ENCODE assay signal across 8 cellular contexts in genomic region chr12:6960291-6961277, GRCh38. TPM values are rescaled to one million over a fixed set of nuclear protein-coding genes. Genes with fewer than 3 reads are reported as not detected.
DNase-seq lines count a peak whose midpoint lies in the region; ATAC-seq, FAIRE-seq and TF ChIP-seq lines count a peak whose summit lies in the region.

No MANE protein-coding gene starts in this region.

- H3K79me2 ChIP-seq in keratinocyte (ENCODE audit: control insufficient read depth, insufficient read depth, low read length), result peaks cover 28% of the 10 kb centered on the region

- intact Hi-C loops in activated T-helper 1 cell treated with anti-CD3 and anti-CD28 coated beads, Interleukin-12 subunit alpha, Interleukin-12 subunit beta, Interleukin-2, Interleukin-4 antibody, amounts not matched to agents 30 ng/mL and 10 ng/mL and 1 ng/mL, durations not matched to agents 14 hours and 24 hours and 36 hours (cut with micrococcal nuclease), result loop anchor here (1.0 to 2.0 kb wide), 6 partner anchors 7 to 88 kb away; partner anchors contain the start of genes C12orf57, EMG1, LPCAT3 and PHB2
- intact Hi-C loops in upper lobe of right lung (cut with DNase I), result loop anchor here (10.0 kb wide), 1 partner anchor 154 kb away; no protein-coding TSS in a partner anchor

- ATAC-seq in upper lobe of right lung, result no peak

- dilution Hi-C loops in keratinocyte (cut with MboI; ENCODE audit: extremely low pct_ligation_motif_present, low sequenced_read_pairs), result no loop called here

- TF ChIP-seq CTCF in GM06990 (IDR thresholded peaks at IDR 0.05; ENCODE audit: insufficient read depth, low read length, poor library complexity, severe bottlenecking) (peak; percentile 45), keratinocyte (optimal IDR thresholded peaks at IDR 0.05 in 1 of 3, IDR thresholded peaks at IDR 0.05 in 1 of 3, conservative IDR thresholded peaks at IDR 0.05 in 1 of 3; ENCODE audit: extremely low read depth in 1 of 3, insufficient read depth in 2 of 3, low read length in 3 of 3) (no peak), upper lobe of right lung (IDR thresholded peaks at IDR 0.05) (peak; percentile 9)

- peaks cover 7% of the 10 kb centered on the region for H4K20me1 ChIP-seq in keratinocyte (ENCODE audit: control insufficient read depth, extremely low read depth, insufficient read depth, low read length)

- no peaks in the 10 kb centered on the region for H3K27me3 Mint-ChIP-seq in IgD-negative memory B cell
- no peaks in the 10 kb centered on the region for H3K27me3 Mint-ChIP-seq in activated T-helper 1 cell treated with anti-CD3 and anti-CD28 coated beads, Interleukin-12 subunit alpha, Interleukin-12 subunit beta, Interleukin-2, Interleukin-4 antibody, amounts not matched to agents 30 ng/mL and 10 ng/mL and 1 ng/mL, durations not matched to agents 14 hours and 24 hours and 36 hours (ENCODE audit: insufficient read depth)

- H2AFZ ChIP-seq in keratinocyte (ENCODE audit: control insufficient read depth, low read length), result peak overlapping the region; percentile 93

- CTCF ChIA-PET in HEK293T (lab: Yijun Ruan, JAX), result interaction anchor here (0.6 to 2.7 kb wide), 10 partner anchors 15 to 152 kb away, joined by 3 to 47 read pairs (median 4); partner anchors contain the start of genes C12orf57, LPCAT3, RNU7-1 and SPSB2

- H3K4me1 ChIP-seq in keratinocyte (ENCODE audit: control insufficient read depth, extremely low read depth, insufficient read depth, low read length) (peaks cover 49% of the 10 kb centered on the region), upper lobe of right lung (peaks cover 67% of the 10 kb centered on the region)

- H3K36me3 ChIP-seq in GM06990 (ENCODE audit: control insufficient read depth, insufficient read depth, low read length) (peaks cover 51% of the 10 kb centered on the region), keratinocyte (ENCODE audit: control insufficient read depth in 2 of 2, extremely low read depth in 1 of 2, insufficient read depth in 2 of 2, low read length in 2 of 2) (peaks cover 6 to 16% of the 10 kb centered on the region in 2 experiments), upper lobe of right lung (peaks cover 5% of the 10 kb centered on the region)

- H3K27me3 ChIP-seq in GM06990 (replicated peaks; ENCODE audit: control insufficient read depth, insufficient read depth, low read length), result no peaks in the 10 kb centered on the region
- H3K27me3 ChIP-seq in keratinocyte (ENCODE audit: control insufficient read depth, extremely low read depth, insufficient read depth, low read length), result no peaks in the 10 kb centered on the region
- no peaks in the 10 kb centered on the region for H3K27me3 ChIP-seq in upper lobe of right lung

- H3K9me3 ChIP-seq in keratinocyte (ENCODE audit: control insufficient read depth, low read depth, low read length) (no peaks in the 10 kb centered on the region), upper lobe of right lung (no peaks in the 10 kb centered on the region)

- H3K4me3 ChIP-seq in GM06990 (replicated peaks; ENCODE audit: low read depth, low read length) (no peak overlapping the region; the same call in 1 of the 2 replicates), keratinocyte (ENCODE audit: control insufficient read depth in 2 of 3, extremely low read depth in 1 of 3, insufficient read depth in 2 of 3, low read depth in 1 of 3, low read length in 3 of 3) (no peak overlapping the region), upper lobe of right lung (peak overlapping the region; percentile 46)

- H3K9ac ChIP-seq in keratinocyte (ENCODE audit: control insufficient read depth, extremely low read depth, insufficient read depth, low read length), result peak overlapping the region; percentile 99

- H3K9me1 ChIP-seq in keratinocyte (ENCODE audit: control insufficient read depth, extremely low read depth, insufficient read depth, low read length), result no peaks in the 10 kb centered on the region

- H3K4me3 Mint-ChIP-seq in IgD-negative memory B cell, result peak overlapping the region; percentile 76 to 95 (median 86)
- peak overlapping the region; percentile 82 for H3K4me3 Mint-ChIP-seq in activated T-helper 1 cell treated with anti-CD3 and anti-CD28 coated beads, Interleukin-12 subunit alpha, Interleukin-12 subunit beta, Interleukin-2, Interleukin-4 antibody, amounts not matched to agents 30 ng/mL and 10 ng/mL and 1 ng/mL, durations not matched to agents 14 hours and 24 hours and 36 hours

- peaks cover 48 to 69% (median 68%) of the 10 kb centered on the region in 3 donors for H3K4me1 Mint-ChIP-seq in IgD-negative memory B cell
- H3K4me1 Mint-ChIP-seq in activated T-helper 1 cell treated with anti-CD3 and anti-CD28 coated beads, Interleukin-12 subunit alpha, Interleukin-12 subunit beta, Interleukin-2, Interleukin-4 antibody, amounts not matched to agents 30 ng/mL and 10 ng/mL and 1 ng/mL, durations not matched to agents 14 hours and 24 hours and 36 hours (ENCODE audit: low read depth), result peaks cover 76% of the 10 kb centered on the region

- H3K9me3 Mint-ChIP-seq in IgD-negative memory B cell, result no peaks in the 10 kb centered on the region
- H3K9me3 Mint-ChIP-seq in activated T-helper 1 cell treated with anti-CD3 and anti-CD28 coated beads, Interleukin-12 subunit alpha, Interleukin-12 subunit beta, Interleukin-2, Interleukin-4 antibody, amounts not matched to agents 30 ng/mL and 10 ng/mL and 1 ng/mL, durations not matched to agents 14 hours and 24 hours and 36 hours, result no peaks in the 10 kb centered on the region

- peaks cover 13% of the 10 kb centered on the region for H3K36me3 Mint-ChIP-seq in IgD-negative memory B cell
- H3K36me3 Mint-ChIP-seq in activated T-helper 1 cell treated with anti-CD3 and anti-CD28 coated beads, Interleukin-12 subunit alpha, Interleukin-12 subunit beta, Interleukin-2, Interleukin-4 antibody, amounts not matched to agents 30 ng/mL and 10 ng/mL and 1 ng/mL, durations not matched to agents 14 hours and 24 hours and 36 hours (ENCODE audit: low read depth), result peaks cover 49% of the 10 kb centered on the region

- FAIRE-seq in keratinocyte (lab: Jason Lieb, UNC), result no peak

- H3K27ac Mint-ChIP-seq in IgD-negative memory B cell, result peak overlapping the region; percentile 93 to 99 (median 95)
- H3K27ac Mint-ChIP-seq in activated T-helper 1 cell treated with anti-CD3 and anti-CD28 coated beads, Interleukin-12 subunit alpha, Interleukin-12 subunit beta, Interleukin-2, Interleukin-4 antibody, amounts not matched to agents 30 ng/mL and 10 ng/mL and 1 ng/mL, durations not matched to agents 14 hours and 24 hours and 36 hours, result peak overlapping the region; percentile 98

- DNase-seq in GM06990 (ENCODE audit: extremely low read depth, insufficient read length), result peak; percentile 77
- DNase-seq in activated T-helper 1 cell treated with anti-CD3 and anti-CD28 coated beads, Interleukin-12 subunit alpha, Interleukin-12 subunit beta, Interleukin-2, Interleukin-4 antibody, amounts not matched to agents 30 ng/mL and 10 ng/mL and 1 ng/mL, durations not matched to agents 14 hours and 24 hours and 36 hours (ENCODE audit: low spot score), result peak; percentile 42
- no peak for DNase-seq in keratinocyte (ENCODE audit: low read depth, low spot score)
- DNase-seq in upper lobe of right lung, result peak; percentile 65
- no peak for DNase-seq in HEK293T (ENCODE audit: extremely low spot score)
- DNase-seq in NCI-H1105 (lab: John Stamatoyannopoulos, UW), result no peak
- DNase-seq in GOT3 (lab: John Stamatoyannopoulos, UW), result no peak

- peak overlapping the region; percentile 12 for H3K4me2 ChIP-seq in keratinocyte (ENCODE audit: control insufficient read depth, extremely low read depth, insufficient read depth, low read depth, low read length)

- H3K27ac ChIP-seq in keratinocyte (ENCODE audit: control insufficient read depth, insufficient read depth, low read length) (peak overlapping the region; percentile 95), upper lobe of right lung (peak overlapping the region; percentile 94)

- POLR2A ChIA-PET in HEK293T (lab: Yijun Ruan, JAX), result interaction anchor here (0.6 to 13.3 kb wide), 20 partner anchors 9 to 207 kb away, joined by 3 to 450 read pairs (median 6); partner anchors contain the start of genes C12orf57, CDCA3, LPCAT3 and MLF2

RNA-seq across cellular contexts. Expression of gene PTPN6, which starts 9.4 kb away (rescaled TPM):
- polyA plus RNA-seq in IgD-negative memory B cell, result 1,038 TPM
- total RNA-seq in activated T-helper 1 cell treated with anti-CD3 and anti-CD28 coated beads, Interleukin-12 subunit alpha, Interleukin-12 subunit beta, Interleukin-2, Interleukin-4 antibody, amounts not matched to agents 30 ng/mL and 10 ng/mL and 1 ng/mL, durations not matched to agents 14 hours and 24 hours and 36 hours, result 332 and 341 TPM in 2 replicates
- polyA plus RNA-seq in keratinocyte, result 18.7 to 21.0 TPM (median 19.7 TPM) in 3 replicates
- polyA plus RNA-seq in keratinocyte (2011; ENCODE audit: low read depth), result 29.9 TPM
- polyA plus RNA-seq in keratinocyte (2011; cell fraction: cytosol; rRNA removed), result 11.7 and 19.6 TPM in 2 replicates
- 28.5 and 37.9 TPM in 2 replicates for polyA plus RNA-seq in keratinocyte (2011; cell fraction: nucleus; rRNA removed)
- polyA plus RNA-seq in keratinocyte (2012; ENCODE audit: low replicate concordance), result 24.7 and 25.1 TPM in 2 replicates
- polyA minus RNA-seq in keratinocyte, result 14.2 to 34.8 TPM (median 17.7 TPM) in 3 replicates
- 23.8 TPM for polyA minus RNA-seq in keratinocyte (2011; cell fraction: cytosol; rRNA and poly(A)+ RNA removed)
- 5.6 and 10.3 TPM in 2 replicates for polyA minus RNA-seq in keratinocyte (2011; cell fraction: nucleus; rRNA and poly(A)+ RNA removed)
- total RNA-seq in upper lobe of right lung, result 154 TPM

RNA-seq across cellular contexts. Expression of gene PHB2, which starts 9.9 kb away (rescaled TPM):
- polyA plus RNA-seq in IgD-negative memory B cell (123 TPM), keratinocyte (225 to 270 TPM (median 244 TPM) in 3 replicates)
- 456 and 469 TPM in 2 replicates for total RNA-seq in activated T-helper 1 cell treated with anti-CD3 and anti-CD28 coated beads, Interleukin-12 subunit alpha, Interleukin-12 subunit beta, Interleukin-2, Interleukin-4 antibody, amounts not matched to agents 30 ng/mL and 10 ng/mL and 1 ng/mL, durations not matched to agents 14 hours and 24 hours and 36 hours
- polyA plus RNA-seq in keratinocyte (2011; ENCODE audit: low read depth), result 45.5 TPM
- 214 and 236 TPM in 2 replicates for polyA plus RNA-seq in keratinocyte (2011; cell fraction: cytosol; rRNA removed)
- 161 and 173 TPM in 2 replicates for polyA plus RNA-seq in keratinocyte (2011; cell fraction: nucleus; rRNA removed)
- polyA plus RNA-seq in keratinocyte (2012; ENCODE audit: low replicate concordance), result 97.6 and 161 TPM in 2 replicates
- 102 to 141 TPM (median 127 TPM) in 3 replicates for polyA minus RNA-seq in keratinocyte
- 116 TPM for polyA minus RNA-seq in keratinocyte (2011; cell fraction: cytosol; rRNA and poly(A)+ RNA removed)
- 52.7 and 53.3 TPM in 2 replicates for polyA minus RNA-seq in keratinocyte (2011; cell fraction: nucleus; rRNA and poly(A)+ RNA removed)
- total RNA-seq in upper lobe of right lung, result 126 TPM

RNA-seq across cellular contexts. Expression of gene EMG1, which starts 10.1 kb away (rescaled TPM):
- 62.0 TPM for polyA plus RNA-seq in IgD-negative memory B cell
- total RNA-seq in activated T-helper 1 cell treated with anti-CD3 and anti-CD28 coated beads, Interleukin-12 subunit alpha, Interleukin-12 subunit beta, Interleukin-2, Interleukin-4 antibody, amounts not matched to agents 30 ng/mL and 10 ng/mL and 1 ng/mL, durations not matched to agents 14 hours and 24 hours and 36 hours, result 132 and 134 TPM in 2 replicates
- polyA plus RNA-seq in keratinocyte, result 61.6 to 104 TPM (median 76.9 TPM) in 3 replicates
- polyA plus RNA-seq in keratinocyte (2011; ENCODE audit: low read depth), result 56.1 TPM
- 73.4 and 74.3 TPM in 2 replicates for polyA plus RNA-seq in keratinocyte (2011; cell fraction: cytosol; rRNA removed)
- polyA plus RNA-seq in keratinocyte (2011; cell fraction: nucleus; rRNA removed), result 48.1 and 49.0 TPM in 2 replicates
- 79.0 and 91.0 TPM in 2 replicates for polyA plus RNA-seq in keratinocyte (2012; ENCODE audit: low replicate concordance)
- 24.4 to 38.8 TPM (median 30.2 TPM) in 3 replicates for polyA minus RNA-seq in keratinocyte
- 21.5 TPM for polyA minus RNA-seq in keratinocyte (2011; cell fraction: cytosol; rRNA and poly(A)+ RNA removed)
- polyA minus RNA-seq in keratinocyte (2011; cell fraction: nucleus; rRNA and poly(A)+ RNA removed), result 7.2 and 15.8 TPM in 2 replicates
- 35.6 TPM for total RNA-seq in upper lobe of right lung

RNA-seq across cellular contexts. Expression of gene C12orf57, which starts 16.8 kb away (rescaled TPM):
- polyA plus RNA-seq in IgD-negative memory B cell (141 TPM), keratinocyte (121 to 211 TPM (median 137 TPM) in 3 replicates)
- 190 and 197 TPM in 2 replicates for total RNA-seq in activated T-helper 1 cell treated with anti-CD3 and anti-CD28 coated beads, Interleukin-12 subunit alpha, Interleukin-12 subunit beta, Interleukin-2, Interleukin-4 antibody, amounts not matched to agents 30 ng/mL and 10 ng/mL and 1 ng/mL, durations not matched to agents 14 hours and 24 hours and 36 hours
- 27.9 TPM for polyA plus RNA-seq in keratinocyte (2011; ENCODE audit: low read depth)
- polyA plus RNA-seq in keratinocyte (2011; cell fraction: cytosol; rRNA removed), result 145 and 239 TPM in 2 replicates
- polyA plus RNA-seq in keratinocyte (2011; cell fraction: nucleus; rRNA removed), result 64.7 and 79.2 TPM in 2 replicates
- polyA plus RNA-seq in keratinocyte (2012; ENCODE audit: low replicate concordance), result 106 and 137 TPM in 2 replicates
- polyA minus RNA-seq in keratinocyte, result 30.4 to 74.9 TPM (median 35.3 TPM) in 3 replicates
- polyA minus RNA-seq in keratinocyte (2011; cell fraction: cytosol; rRNA and poly(A)+ RNA removed), result 64.5 TPM
- polyA minus RNA-seq in keratinocyte (2011; cell fraction: nucleus; rRNA and poly(A)+ RNA removed), result 20.9 and 21.8 TPM in 2 replicates
- 197 TPM for total RNA-seq in upper lobe of right lung

RNA-seq across cellular contexts. Expression of gene RNU7-1, which starts 17.0 kb away (rescaled TPM):
- not detected for polyA plus RNA-seq in IgD-negative memory B cell
- total RNA-seq in activated T-helper 1 cell treated with anti-CD3 and anti-CD28 coated beads, Interleukin-12 subunit alpha, Interleukin-12 subunit beta, Interleukin-2, Interleukin-4 antibody, amounts not matched to agents 30 ng/mL and 10 ng/mL and 1 ng/mL, durations not matched to agents 14 hours and 24 hours and 36 hours, result not detected in 2 replicates
- not detected in 3 replicates for polyA plus RNA-seq in keratinocyte
- polyA plus RNA-seq in keratinocyte (2011; ENCODE audit: low read depth), result not detected
- polyA plus RNA-seq in keratinocyte (2011; cell fraction: cytosol; rRNA removed), result not detected in 2 replicates
- not detected in 2 replicates for polyA plus RNA-seq in keratinocyte (2011; cell fraction: nucleus; rRNA removed)
- polyA plus RNA-seq in keratinocyte (2012; ENCODE audit: low replicate concordance), result not detected in 2 replicates
- not detected in 3 replicates for polyA minus RNA-seq in keratinocyte
- polyA minus RNA-seq in keratinocyte (2011; cell fraction: cytosol; rRNA and poly(A)+ RNA removed), result not detected
- not detected in 2 replicates for polyA minus RNA-seq in keratinocyte (2011; cell fraction: nucleus; rRNA and poly(A)+ RNA removed)
- total RNA-seq in upper lobe of right lung, result not detected

Comparison
In these comparisons a context has a peak if more than half of its experiments do, and no peak if none do; other contexts are left out.
1. DNase-seq: peak in GM06990 (single experiment), activated T-helper 1 cell treated with anti-CD3 and anti-CD28 coated beads, Interleukin-12 subunit alpha, Interleukin-12 subunit beta, Interleukin-2, Interleukin-4 antibody, amounts not matched to agents 30 ng/mL and 10 ng/mL and 1 ng/mL, durations not matched to agents 14 hours and 24 hours and 36 hours (single experiment) and upper lobe of right lung (single experiment); none in keratinocyte (single experiment), HEK293T (single experiment), NCI-H1105 (single experiment) and GOT3 (single experiment).
2. CTCF ChIP-seq: peak in GM06990 (single experiment) and upper lobe of right lung (single experiment); none in keratinocyte (0 of 3).